ENCODE assay signal across 1 cellular context in the genomic region with DNA sequence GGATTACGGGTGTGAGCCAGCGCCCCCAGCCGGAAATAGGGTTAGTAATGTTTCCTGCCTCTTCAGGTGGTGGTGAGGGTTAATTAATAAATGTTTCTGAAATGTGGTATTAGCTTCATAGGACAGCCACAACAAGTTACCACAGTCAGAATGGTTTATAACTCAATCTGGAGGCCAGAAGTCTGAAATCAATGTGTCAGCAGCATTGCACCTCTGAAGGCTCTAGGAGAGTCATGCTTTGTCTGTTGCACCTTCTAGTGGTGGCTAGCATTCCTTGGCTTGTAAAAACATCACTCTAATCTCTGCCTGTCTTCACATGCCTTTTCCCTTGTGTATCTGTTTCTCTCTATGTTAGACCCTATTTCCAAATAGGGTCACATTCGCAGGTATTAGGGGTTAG.
TF ChIP-seq lines count a peak whose summit lies in the region.

No MANE protein-coding gene starts in this region.

TF ChIP-seq in K562, 482 proteins besides CTCF, POLR2A, EP300 and RAD21:
- TF ChIP-seq TCF7 (IDR thresholded peaks at IDR 0.05; ENCODE audit: borderline replicate concordance) (no peak), ERF (CRISPR knock-in tag; IDR thresholded peaks at IDR 0.05) (no peak), HMGN3 (IDR thresholded peaks at IDR 0.05; ENCODE audit: borderline replicate concordance, extremely low read depth, insufficient read length, low read depth, low read length) (no peak), MEF2D (tag; conservative IDR thresholded peaks at IDR 0.05; ENCODE audit: low read depth) (no peak), RBM25 (IDR thresholded peaks at IDR 0.05; ENCODE audit: low read depth, low read length, severe bottlenecking) (no peak), ZNF253 (CRISPR knock-in tag; conservative IDR thresholded peaks at IDR 0.05) (no peak), MAFF (IDR thresholded peaks at IDR 0.05; ENCODE audit: low read length) (no peak; the same call in 1 of the 2 replicates), PKNOX1 (IDR thresholded peaks at IDR 0.05) (no peak), TFAM (CRISPR knock-in tag; conservative IDR thresholded peaks at IDR 0.05) (no peak), ZNF316 (IDR thresholded peaks at IDR 0.05) (peak; percentile 44; the same call in 1 of the 2 replicates), ASH1L (IDR thresholded peaks at IDR 0.05; ENCODE audit: borderline replicate concordance, low read depth, partially characterized antibody) (no peak), MAFK (IDR thresholded peaks at IDR 0.05; ENCODE audit: low read length) (0 out of 2 replicates have a peak, but pooled peaks have one; percentile 26), MAZ (CRISPR knock-in tag; conservative IDR thresholded peaks at IDR 0.05 in 1 of 2, IDR thresholded peaks at IDR 0.05 in 1 of 2) (no peak), E2F1 (CRISPR knock-in tag; IDR thresholded peaks at IDR 0.05) (no peak), ZNF431 (CRISPR knock-in tag; IDR thresholded peaks at IDR 0.05) (no peak)
- TF ChIP-seq, protein P1, sequence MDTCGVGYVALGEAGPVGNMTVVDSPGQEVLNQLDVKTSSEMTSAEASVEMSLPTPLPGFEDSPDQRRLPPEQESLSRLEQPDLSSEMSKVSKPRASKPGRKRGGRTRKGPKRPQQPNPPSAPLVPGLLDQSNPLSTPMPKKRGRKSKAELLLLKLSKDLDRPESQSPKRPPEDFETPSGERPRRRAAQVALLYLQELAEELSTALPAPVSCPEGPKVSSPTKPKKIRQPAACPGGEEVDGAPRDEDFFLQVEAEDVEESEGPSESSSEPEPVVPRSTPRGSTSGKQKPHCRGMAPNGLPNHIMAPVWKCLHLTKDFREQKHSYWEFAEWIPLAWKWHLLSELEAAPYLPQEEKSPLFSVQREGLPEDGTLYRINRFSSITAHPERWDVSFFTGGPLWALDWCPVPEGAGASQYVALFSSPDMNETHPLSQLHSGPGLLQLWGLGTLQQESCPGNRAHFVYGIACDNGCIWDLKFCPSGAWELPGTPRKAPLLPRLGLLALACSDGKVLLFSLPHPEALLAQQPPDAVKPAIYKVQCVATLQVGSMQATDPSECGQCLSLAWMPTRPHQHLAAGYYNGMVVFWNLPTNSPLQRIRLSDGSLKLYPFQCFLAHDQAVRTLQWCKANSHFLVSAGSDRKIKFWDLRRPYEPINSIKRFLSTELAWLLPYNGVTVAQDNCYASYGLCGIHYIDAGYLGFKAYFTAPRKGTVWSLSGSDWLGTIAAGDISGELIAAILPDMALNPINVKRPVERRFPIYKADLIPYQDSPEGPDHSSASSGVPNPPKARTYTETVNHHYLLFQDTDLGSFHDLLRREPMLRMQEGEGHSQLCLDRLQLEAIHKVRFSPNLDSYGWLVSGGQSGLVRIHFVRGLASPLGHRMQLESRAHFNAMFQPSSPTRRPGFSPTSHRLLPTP (IDR thresholded peaks at IDR 0.05; ENCODE audit: borderline replicate concordance, extremely low read depth, insufficient read length): no peak
TF ChIP-seq in K562: peak in this region for 2.
